In the genomic region with DNA sequence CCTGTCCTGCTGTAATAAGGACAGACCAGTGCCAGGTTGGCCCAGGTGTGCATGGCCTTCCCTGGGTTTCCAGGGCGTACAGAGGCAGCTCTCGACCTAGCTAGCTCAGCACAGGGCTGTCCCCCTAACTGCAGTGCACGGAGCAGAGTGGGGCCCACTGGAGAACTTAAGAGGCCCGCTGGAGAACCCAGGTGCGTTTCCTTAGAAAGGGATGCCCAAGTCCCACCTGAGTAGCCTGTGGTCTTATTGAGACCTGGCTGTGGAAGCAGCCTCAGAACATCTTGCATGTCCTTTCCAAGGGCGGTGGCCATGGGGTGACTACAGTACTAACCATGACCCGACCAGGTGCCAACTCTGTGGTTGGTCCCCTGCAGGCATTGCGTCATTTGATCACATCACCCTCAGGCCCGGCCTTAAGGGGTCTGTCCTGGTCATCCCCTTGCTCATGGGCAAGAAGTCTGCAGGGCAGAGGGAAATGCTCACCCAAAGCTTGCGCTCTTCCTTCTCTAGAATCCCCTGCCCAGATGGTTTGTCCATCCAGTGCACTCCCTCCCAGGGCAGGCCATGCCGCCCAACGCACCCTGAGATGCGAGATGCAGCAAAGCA, we compare ENCODE assay signal across 15 cellular contexts. TPM values are rescaled to one million over a fixed set of nuclear protein-coding genes. Genes with fewer than 3 reads are reported as not detected.
A peak's percentile ranks its signal among the peaks of the same experiment; 100 is the strongest.
DNase-seq lines count a peak whose midpoint lies in the region; ATAC-seq, FAIRE-seq and TF ChIP-seq lines count a peak whose summit lies in the region.
"Had no signal": no experiment of that assay in that cellular context is flagged by ENCODE, and none has a peak within 500 bp of the region (broad histone marks: within the 10 kb centered on the region; RNA-seq: fewer than 3 reads in every experiment).

No MANE protein-coding gene starts in this region.

- no peaks in the 10 kb centered on the region for H3K9me3 Mint-ChIP-seq in natural killer cell treated with Interleukin-12 subunit alpha and Interleukin-12 subunit beta and Interleukin-15 and Interleukin-18, amount 100 ng/mL, for 72 hours
- H3K9me3 Mint-ChIP-seq in natural killer cell = no peaks in the 10 kb centered on the region
- no peaks in the 10 kb centered on the region for H3K9me3 Mint-ChIP-seq in astrocyte (ENCODE audit: unreplicated experiment)
- H3K9me3 Mint-ChIP-seq: CD4-positive, alpha-beta memory T cell had no signal

- no peaks in the 10 kb centered on the region for H3K36me3 ChIP-seq in astrocyte (ENCODE audit: insufficient read depth, low read length)
- peaks cover 0 to 5% of the 10 kb centered on the region in 2 donors for H3K36me3 ChIP-seq in neuronal stem cell (replicated peaks in 1 of 2; ENCODE audit: control insufficient read depth in 2 of 2, insufficient read depth in 2 of 2, low read length in 2 of 2)

- no peak overlapping the region for H3K4me3 ChIP-seq in astrocyte (ENCODE audit: insufficient read depth, low read depth, low read length)
- no peak overlapping the region for H3K4me3 ChIP-seq in neuronal stem cell (ENCODE audit: low read length in 2 of 2)

- peaks cover 7% of the 10 kb centered on the region for H4K20me1 ChIP-seq in astrocyte (ENCODE audit: insufficient read depth, low read length)

- TF ChIP-seq CTCF in natural killer cell (IDR thresholded peaks at IDR 0.05) (no peak), astrocyte (IDR thresholded peaks at IDR 0.05; ENCODE audit: insufficient read depth, low read depth, low read length) (no peak)

- no peak overlapping the region for H3K4me3 Mint-ChIP-seq in natural killer cell treated with Interleukin-12 subunit alpha and Interleukin-12 subunit beta and Interleukin-15 and Interleukin-18, amount 100 ng/mL, for 72 hours
- H3K4me3 Mint-ChIP-seq in natural killer cell (no peak overlapping the region), astrocyte (ENCODE audit: unreplicated experiment) (peak overlapping the region; percentile 57)

- H2BK5ac ChIP-seq in neuronal stem cell (ENCODE audit: low read length) = no peak overlapping the region

- no peak overlapping the region for H4K91ac ChIP-seq in neuronal stem cell (ENCODE audit: low read depth, low read length, poor library complexity)

- peak; percentile 52 for DNase-seq in natural killer cell treated with Interleukin-12 subunit alpha and Interleukin-12 subunit beta and Interleukin-15 and Interleukin-18, amount 100 ng/mL, for 72 hours (ENCODE audit: low spot score)
- no peak for DNase-seq in natural killer cell
- DNase-seq in astrocyte (ENCODE audit: low read depth) = no peak
- DNase-seq in neuronal stem cell (ENCODE audit: low spot score) = no peak
- DNase-seq: ACHN; CD4-positive, alpha-beta memory T cell; COR-L47; DND-41; GDM1; HCEC 1CT; IMR-90; KBM-7 had no signal

- no peak for FAIRE-seq in astrocyte (lab: Jason Lieb, UNC)

- no peak overlapping the region for H2BK120ac ChIP-seq in neuronal stem cell (ENCODE audit: low read depth, low read length)

- H3K18ac ChIP-seq in neuronal stem cell (ENCODE audit: low read length) = no peak overlapping the region

- H2BK12ac ChIP-seq in neuronal stem cell (ENCODE audit: low read length) = peak overlapping the region; percentile 7

- H3K27ac Mint-ChIP-seq in natural killer cell treated with Interleukin-12 subunit alpha and Interleukin-12 subunit beta and Interleukin-15 and Interleukin-18, amount 100 ng/mL, for 72 hours = no peak overlapping the region
- H3K27ac Mint-ChIP-seq in natural killer cell = no peak overlapping the region
- no peak overlapping the region for H3K27ac Mint-ChIP-seq in astrocyte (ENCODE audit: unreplicated experiment)

- ATAC-seq in natural killer cell treated with Interleukin-12 subunit alpha and Interleukin-12 subunit beta and Interleukin-15 and Interleukin-18, amount 100 ng/mL, for 72 hours = no peak
- ATAC-seq in natural killer cell (no peak), HG03460 (IDR thresholded peaks at IDR 0.05; ENCODE audit: unreplicated experiment) (no peak), GM18870 (IDR thresholded peaks at IDR 0.05; ENCODE audit: unreplicated experiment) (no peak), HG03469 (IDR thresholded peaks at IDR 0.05; ENCODE audit: unreplicated experiment) (no peak)

- peak overlapping the region; percentile 17 for H3K23ac ChIP-seq in neuronal stem cell (ENCODE audit: low read depth, low read length, poor library complexity)

- H3K27ac ChIP-seq in astrocyte (ENCODE audit: low read depth, low read length) (no peak overlapping the region), neuronal stem cell (replicated peaks; ENCODE audit: low read length) (no peak overlapping the region)

- H2AFZ ChIP-seq in astrocyte (ENCODE audit: low read depth, low read length) (no peak overlapping the region), neuronal stem cell (ENCODE audit: low read length) (no peak overlapping the region)

- H3K27me3 ChIP-seq in astrocyte (ENCODE audit: insufficient read depth, low read length) (peaks cover 3% of the 10 kb centered on the region), neuronal stem cell (ENCODE audit: control insufficient read depth in 3 of 3, insufficient read depth in 3 of 3, low read depth in 1 of 3, low read length in 3 of 3) (peaks cover 0 to 7% (median 0%) of the 10 kb centered on the region in 3 experiments)

- H2AK5ac ChIP-seq in neuronal stem cell (ENCODE audit: low read depth, low read length) = peak overlapping the region; percentile 63

- H2BK15ac ChIP-seq in neuronal stem cell (ENCODE audit: low read length) = no peak overlapping the region

- no peaks in the 10 kb centered on the region for H3K9me3 ChIP-seq in astrocyte (ENCODE audit: insufficient read depth, low read depth, low read length)
- H3K9me3 ChIP-seq in neuronal stem cell (replicated peaks in 1 of 2; ENCODE audit: control insufficient read depth in 2 of 2, insufficient read depth in 1 of 2, low read depth in 1 of 2, low read length in 2 of 2) = no peaks in the 10 kb centered on the region

- H3K36me3 Mint-ChIP-seq in natural killer cell treated with Interleukin-12 subunit alpha and Interleukin-12 subunit beta and Interleukin-15 and Interleukin-18, amount 100 ng/mL, for 72 hours = no peaks in the 10 kb centered on the region
- H3K36me3 Mint-ChIP-seq in natural killer cell (no peaks in the 10 kb centered on the region), astrocyte (ENCODE audit: low read depth, unreplicated experiment) (no peaks in the 10 kb centered on the region)

- peaks cover 16% of the 10 kb centered on the region for H3K79me2 ChIP-seq in astrocyte (ENCODE audit: insufficient read depth, low read length)

- peak overlapping the region; percentile 21 for H3K14ac ChIP-seq in neuronal stem cell (ENCODE audit: low read length)

- no peaks in the 10 kb centered on the region for H3K27me3 Mint-ChIP-seq in natural killer cell treated with Interleukin-12 subunit alpha and Interleukin-12 subunit beta and Interleukin-15 and Interleukin-18, amount 100 ng/mL, for 72 hours
- H3K27me3 Mint-ChIP-seq in natural killer cell (ENCODE audit: low read depth in 2 of 2) = no peaks in the 10 kb centered on the region
- peaks cover 20% of the 10 kb centered on the region for H3K27me3 Mint-ChIP-seq in astrocyte (ENCODE audit: low read depth, unreplicated experiment)
- H3K27me3 Mint-ChIP-seq: CD4-positive, alpha-beta memory T cell had no signal

- H3K9ac ChIP-seq in astrocyte (ENCODE audit: low read length) (no peak overlapping the region), neuronal stem cell (ENCODE audit: low read depth, low read length, poor library complexity) (no peak overlapping the region)

- no peak overlapping the region for H4K8ac ChIP-seq in neuronal stem cell (ENCODE audit: low read depth, low read length)

- no peak overlapping the region for H3K4ac ChIP-seq in neuronal stem cell (ENCODE audit: low read length)

- H3K79me1 ChIP-seq in neuronal stem cell (ENCODE audit: low read depth, low read length) = peaks cover 4% of the 10 kb centered on the region

- intact Hi-C loops in natural killer cell (cut with micrococcal nuclease) = no loop called here

- H3K4me2 ChIP-seq in astrocyte (ENCODE audit: low read length) (no peak overlapping the region), neuronal stem cell (ENCODE audit: insufficient read depth, low read length, poor library complexity, severe bottlenecking) (no peak overlapping the region)

- no CpG with 5 or more reads among the region's 13 CpGs for WGBS in neuronal stem cell (ENCODE audit: extremely low coverage in 2 of 2, insufficient read length in 2 of 2, insufficient replicate concordance in 1 of 2), 2 donors

- H3K4me1 ChIP-seq in astrocyte (ENCODE audit: insufficient read depth, low read length) (peaks cover 8% of the 10 kb centered on the region), neuronal stem cell (ENCODE audit: control insufficient read depth in 2 of 2, insufficient read depth in 1 of 2, low read depth in 1 of 2, low read length in 2 of 2) (peaks cover 11 to 13% of the 10 kb centered on the region in 2 donors)

- H3K4me1 Mint-ChIP-seq in natural killer cell treated with Interleukin-12 subunit alpha and Interleukin-12 subunit beta and Interleukin-15 and Interleukin-18, amount 100 ng/mL, for 72 hours (ENCODE audit: low read depth in 2 of 2) = peaks cover 25 to 28% of the 10 kb centered on the region in 2 donors
- H3K4me1 Mint-ChIP-seq in natural killer cell (peaks cover 26 to 37% of the 10 kb centered on the region in 2 donors), astrocyte (ENCODE audit: low read depth, unreplicated experiment) (peaks cover 6% of the 10 kb centered on the region)

RNA-seq across cellular contexts. Expression of gene CCNF, which starts 3.3 kb away (rescaled TPM):
- total RNA-seq in natural killer cell treated with Interleukin-12 subunit alpha and Interleukin-12 subunit beta and Interleukin-15 and Interleukin-18, amount 100 ng/mL, for 72 hours = 10 to 100 TPM; 36.1 to 79.5 TPM
- total RNA-seq in natural killer cell (10 to 100 TPM in 1 of 3 donors, 1 to 10 TPM in 2; 7.5 to 14.2 (median 8.4) TPM), astrocyte (5.5 and 6.4 TPM in 2 replicates)
- polyA plus RNA-seq in neuronal stem cell (2013, experiment 1 of 2) = 26.8 TPM
- polyA plus RNA-seq in neuronal stem cell (2013, experiment 2 of 2) = 26.7 TPM

RNA-seq across cellular contexts. Expression of gene TEDC2, which starts 34.0 kb away (rescaled TPM):
- 10 to 100 TPM in 1 of 2 donors, 1 to 10 TPM in 1; 8.6 to 39.0 TPM for total RNA-seq in natural killer cell treated with Interleukin-12 subunit alpha and Interleukin-12 subunit beta and Interleukin-15 and Interleukin-18, amount 100 ng/mL, for 72 hours
- 1 to 10 TPM in 1 of 3 donors, under 1 TPM in 2; 0.47 to 2.2 (median 0.55) TPM for total RNA-seq in natural killer cell
- 5.8 and 6.0 TPM in 2 replicates for total RNA-seq in astrocyte
- 31.4 TPM for polyA plus RNA-seq in neuronal stem cell (2013, experiment 1 of 2)
- polyA plus RNA-seq in neuronal stem cell (2013, experiment 2 of 2) = 29.6 TPM

RNA-seq across cellular contexts. Expression of gene NTN3, which starts 45.2 kb away (rescaled TPM):
- not detected for total RNA-seq in natural killer cell treated with Interleukin-12 subunit alpha and Interleukin-12 subunit beta and Interleukin-15 and Interleukin-18, amount 100 ng/mL, for 72 hours
- total RNA-seq in natural killer cell (not detected), astrocyte (1.1 and 1.3 TPM in 2 replicates)
- 0.96 TPM for polyA plus RNA-seq in neuronal stem cell (2013, experiment 1 of 2)
- polyA plus RNA-seq in neuronal stem cell (2013, experiment 2 of 2) = 1.1 TPM
- total RNA-seq: CD4-positive, alpha-beta memory T cell had no signal
- polyA plus RNA-seq: CD4-positive, alpha-beta memory T cell had no signal

RNA-seq across cellular contexts. Expression of gene TBC1D24, which starts 49.0 kb away (rescaled TPM):
- total RNA-seq in natural killer cell treated with Interleukin-12 subunit alpha and Interleukin-12 subunit beta and Interleukin-15 and Interleukin-18, amount 100 ng/mL, for 72 hours = 10 to 100 TPM; 22.0 to 39.9 TPM
- total RNA-seq in natural killer cell (10 to 100 TPM in 2 of 3 donors, 1 to 10 TPM in 1; 7.2 to 13.0 (median 10.9) TPM), astrocyte (12.8 and 13.4 TPM in 2 replicates)
- polyA plus RNA-seq in neuronal stem cell (2013, experiment 1 of 2) = 7.1 TPM
- polyA plus RNA-seq in neuronal stem cell (2013, experiment 2 of 2) = 7.2 TPM
